Comparison of ENCODE assay signal across 33 cellular contexts in genomic region chr7:70972693-70973092, GRCh38.
DNase-seq lines count a peak whose midpoint lies in the region; ATAC-seq, FAIRE-seq and TF ChIP-seq lines count a peak whose summit lies in the region.
"Had no signal": no experiment of that assay in that cellular context is flagged by ENCODE, and none has a peak within 500 bp of the region (broad histone marks: within the 10 kb centered on the region; RNA-seq: fewer than 3 reads in every experiment).

No MANE protein-coding gene starts in this region.

- no peak for FAIRE-seq in RCC 7860 (lab: Jason Lieb, UNC)
- no peak for FAIRE-seq in K562 (lab: Jason Lieb, UNC)
- FAIRE-seq: A204.1, A549, D721Med had no signal

- no peak for TF ChIP-seq EP300 in K562 (IDR thresholded peaks at IDR 0.05; ENCODE audit: low read length)

- POLR2A ChIA-PET in HEK293T (lab: Yijun Ruan, JAX) (no interaction called here), K562 (lab: Yijun Ruan, JAX) (interaction anchor here (0.6 kb wide), 1 partner anchor 34 kb away, joined by 3 read pairs; no protein-coding TSS in a partner anchor)

- ATAC-seq in K562, result no peak
- ATAC-seq: A549; CD8-positive, alpha-beta T cell had no signal

- H3K9me3 ChIP-seq in K562 (replicated peaks; ENCODE audit: control insufficient read depth, insufficient read depth, low read depth, low read length), result 0 out of 2 replicates have a peak, but pooled peaks cover 2% of the 10 kb centered on the region
- H3K9me3 ChIP-seq: BE2C, Caco-2 had no signal

- H3K4me2 ChIP-seq in K562 (ENCODE audit: insufficient read depth, low read length), result no peak overlapping the region
- H3K4me2 ChIP-seq: A549; BLaER1; BLaER1 treated with 17β-estradiol and CSF1 and Interleukin-3, amounts not matched to agents 10 nM and 100 nM had no signal

- in situ Hi-C loops in K562 (cut with MboI), result no loop called here

- TF ChIP-seq CTCF in K562 (IDR thresholded peaks at IDR 0.05 in 2 of 3, conservative IDR thresholded peaks at IDR 0.05 in 1 of 3; ENCODE audit: insufficient read depth in 2 of 3, low read depth in 1 of 3, low read length in 3 of 3), result no peak

- no peak overlapping the region for H2AFZ ChIP-seq in K562 (ENCODE audit: low read depth, low read length)

- no peak overlapping the region for H3K9ac ChIP-seq in K562 (ENCODE audit: insufficient read depth in 1 of 2, low read depth in 2 of 2, low read length in 2 of 2)
- H3K9ac ChIP-seq: BLaER1; BLaER1 treated with 17β-estradiol and CSF1 and Interleukin-3, amounts not matched to agents 10 nM and 100 nM had no signal

- no TSS peak for BruUV-seq in K562 (replicated peaks; lab: Mats Ljungman, UMichigan)

- CTCF ChIA-PET in HEK293T (lab: Yijun Ruan, JAX), result no interaction called here
- CTCF ChIA-PET in K562 (lab: Yijun Ruan, JAX; ENCODE audit: low intra/inter-chr PET ratio), result no interaction called here

- no peaks in the 10 kb centered on the region for H3K79me2 ChIP-seq in K562 (ENCODE audit: control insufficient read depth, insufficient read depth, low read length)

- no peak overlapping the region for H3K27ac ChIP-seq in K562 (ENCODE audit: extremely low read depth, low read depth, low read length)
- H3K27ac ChIP-seq: 22Rv1; A549; BLaER1; BLaER1 treated with 17β-estradiol and CSF1 and Interleukin-3, amounts not matched to agents 10 nM and 100 nM; C4-2B had no signal

- H3K9me1 ChIP-seq in K562 (ENCODE audit: control insufficient read depth, insufficient read depth, low read length), result no peaks in the 10 kb centered on the region

- H3K4me1 ChIP-seq in K562 (replicated peaks in 1 of 2; ENCODE audit: control insufficient read depth in 2 of 2, insufficient read depth in 2 of 2, low read length in 2 of 2), result no peaks in the 10 kb centered on the region
- H3K4me1 ChIP-seq: A549; BE2C; BLaER1; BLaER1 treated with 17β-estradiol and CSF1 and Interleukin-3, amounts not matched to agents 10 nM and 100 nM; Caco-2 had no signal

- intact Hi-C loops in K562 (cut with micrococcal nuclease), result loop anchor here (1.0 kb wide), 1 partner anchor 17 kb away; no protein-coding TSS in a partner anchor

- no peaks in the 10 kb centered on the region for H4K20me1 ChIP-seq in K562 (replicated peaks; ENCODE audit: control insufficient read depth, insufficient read depth, low read length)
- H4K20me1 ChIP-seq: BLaER1; BLaER1 treated with 17β-estradiol and CSF1 and Interleukin-3, amounts not matched to agents 10 nM and 100 nM had no signal

- TF ChIP-seq POLR2A in K562 (conservative IDR thresholded peaks at IDR 0.05), result no peak

- H3K27me3 ChIP-seq in K562 (ENCODE audit: control insufficient read depth in 2 of 2, insufficient read depth in 2 of 2, low read length in 2 of 2), result no peaks in the 10 kb centered on the region
- H3K27me3 ChIP-seq: BE2C; BLaER1; BLaER1 treated with 17β-estradiol and CSF1 and Interleukin-3, amounts not matched to agents 10 nM and 100 nM had no signal

- no peak overlapping the region for H3K4me3 ChIP-seq in K562
- H3K4me3 ChIP-seq: A549; BLaER1; BLaER1 treated with 17β-estradiol and CSF1 and Interleukin-3, amounts not matched to agents 10 nM and 100 nM had no signal

- no peak for DNase-seq in HEK293T (ENCODE audit: extremely low spot score)
- DNase-seq in RCC 7860 (ENCODE audit: low spot score), result peak; percentile 3
- DNase-seq in K562 (ENCODE audit: extremely low read depth in 1 of 4, low spot score in 3 of 4), result no peak
- DNase-seq in HUDEP-2 (lab: John Stamatoyannopoulos, UW; ENCODE audit: unreplicated experiment in 76 of 76), result no peak
- no peak for DNase-seq in NOMO-1 treated with dmso at 0.1 percent for 144 hours (lab: John Stamatoyannopoulos, UW; ENCODE audit: unreplicated experiment)
- DNase-seq in NCI-H524 (lab: John Stamatoyannopoulos, UW), result no peak
- DNase-seq: 8988T; ACHN; AML-193; BE2C; C1 segment of cervical spinal cord; Caco-2; Calu3; CD4-positive, alpha-beta memory T cell; CD4-positive, alpha-beta T cell; CD4-positive, CD25-positive, alpha-beta regulatory T cell; CD8-positive, alpha-beta memory T cell; CD8-positive, alpha-beta T cell; COR-L47; DMS 273 treated with DMSO at 0.1 percent for 48 hours; DMS153; DMS53; DMS79; DMS79 treated with DMSO at 0.1 percent for 48 hours; DND-41; EL had no signal

- no peak for TF ChIP-seq RAD21 in K562 (CRISPR knock-in tag; conservative IDR thresholded peaks at IDR 0.05 in 1 of 2, IDR thresholded peaks at IDR 0.05 in 1 of 2)

- no peaks in the 10 kb centered on the region for H3K36me3 ChIP-seq in K562 (ENCODE audit: control insufficient read depth, insufficient read depth, low read length)
- H3K36me3 ChIP-seq: BE2C; BLaER1; BLaER1 treated with 17β-estradiol and CSF1 and Interleukin-3, amounts not matched to agents 10 nM and 100 nM had no signal

TF ChIP-seq in HEK293T, 16 proteins besides CTCF, POLR2A, EP300 and RAD21:
- no peak for TF ChIP-seq FOXK2 (IDR thresholded peaks at IDR 0.05)
- TF ChIP-seq L3MBTL2 (conservative IDR thresholded peaks at IDR 0.05), result no peak
- no peak for TF ChIP-seq BHLHE40 (IDR thresholded peaks at IDR 0.05; ENCODE audit: borderline replicate concordance)
- TF ChIP-seq FOXM1 (IDR thresholded peaks at IDR 0.05; ENCODE audit: borderline replicate concordance), result no peak
- TF ChIP-seq PKNOX1 (IDR thresholded peaks at IDR 0.05), result peak; percentile 12; the same call in 1 of the 2 replicates
- no peak for TF ChIP-seq HDGF (IDR thresholded peaks at IDR 0.05; ENCODE audit: borderline replicate concordance)
- no peak for TF ChIP-seq SUZ12 (IDR thresholded peaks at IDR 0.05)
- no peak for TF ChIP-seq TARDBP (IDR thresholded peaks at IDR 0.05)

TF ChIP-seq in K562, 482 proteins besides CTCF, POLR2A, EP300 and RAD21 (continues in another document):
- TF ChIP-seq CUX1 (CRISPR knock-in tag; IDR thresholded peaks at IDR 0.05) (peak; percentile 68; the same call in 1 of the 2 replicates), U2AF2 (optimal IDR thresholded peaks at IDR 0.05; ENCODE audit: low read depth, low read length) (no peak), PBX2 (CRISPR knock-in tag; IDR thresholded peaks at IDR 0.05; ENCODE audit: low read depth) (no peak), PBX2 (tag; conservative IDR thresholded peaks at IDR 0.05; ENCODE audit: low read depth) (0 out of 2 replicates have a peak, but pooled peaks have one; percentile 6), MTA1 (IDR thresholded peaks at IDR 0.05; ENCODE audit: borderline replicate concordance) (peak; percentile 80)
